In the genomic region with DNA sequence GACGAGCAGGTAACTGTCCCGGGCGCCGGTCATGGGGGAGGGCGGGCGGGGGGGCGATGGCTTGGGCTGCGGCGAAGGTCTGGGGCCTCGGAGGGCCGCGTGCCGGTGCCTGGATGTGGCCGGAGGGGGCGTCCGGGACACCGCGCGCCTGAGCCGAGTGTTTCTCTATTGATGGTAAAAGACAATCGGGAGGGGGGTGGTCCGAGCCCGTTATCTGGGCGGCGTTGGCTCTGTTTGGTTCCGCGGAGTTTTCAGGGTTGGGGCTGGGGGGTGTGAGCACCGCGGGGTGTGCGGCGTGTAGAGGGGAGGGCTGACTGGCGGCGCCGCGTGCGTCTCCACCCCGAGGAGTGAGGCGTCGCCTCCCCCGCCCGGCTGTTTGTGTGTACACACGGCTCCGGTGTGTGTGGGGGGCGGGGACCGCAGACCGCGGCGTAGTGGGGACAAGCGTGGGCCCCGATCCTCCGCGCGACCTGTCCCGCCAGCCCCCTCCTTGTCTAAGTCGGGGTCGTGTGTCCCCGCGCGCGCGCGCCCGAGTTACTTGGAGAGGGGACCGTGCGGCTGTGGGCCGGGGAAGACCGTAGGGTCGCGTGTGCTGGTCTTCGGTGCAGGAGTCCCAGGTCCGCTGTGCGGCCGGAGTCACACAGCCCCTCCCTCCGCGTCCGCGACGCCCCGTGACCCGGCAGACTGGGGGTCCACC, we compare ENCODE assay signal across 8 cellular contexts. TPM values are rescaled to one million over a fixed set of nuclear protein-coding genes. Genes with fewer than 3 reads are reported as not detected.
DNase-seq lines count a peak whose midpoint lies in the region; ATAC-seq and TF ChIP-seq lines count a peak whose summit lies in the region.

No MANE protein-coding gene starts in this region.

- peak; percentile 35 for ATAC-seq in HG03159 (IDR thresholded peaks at IDR 0.05; ENCODE audit: unreplicated experiment)

- H3K4me1 Mint-ChIP-seq in activated naive CD4-positive, alpha-beta T cell treated with anti-CD3 and anti-CD28 coated beads for 36 hours (ENCODE audit: low read depth): peaks cover 7% of the 10 kb centered on the region
- H3K4me1 Mint-ChIP-seq in neural crest cell: peaks cover 35% of the 10 kb centered on the region

- H3K27me3 ChIP-seq in uterus: no peaks in the 10 kb centered on the region

- no peaks in the 10 kb centered on the region for H3K36me3 Mint-ChIP-seq in activated naive CD4-positive, alpha-beta T cell treated with anti-CD3 and anti-CD28 coated beads for 36 hours (ENCODE audit: low read depth)
- no peaks in the 10 kb centered on the region for H3K36me3 Mint-ChIP-seq in neural crest cell (ENCODE audit: low read depth)

- peak overlapping the region; percentile 60 to 79 for H3K4me3 ChIP-seq in uterus

- H3K9me3 ChIP-seq in uterus: no peaks in the 10 kb centered on the region

- H3K36me3 ChIP-seq in uterus: no peaks in the 10 kb centered on the region

- peak in 1 of 2 donors; percentile 14 for TF ChIP-seq POLR2A in uterus (IDR thresholded peaks at IDR 0.05)

- peak overlapping the region; percentile 87 for H3K4me3 Mint-ChIP-seq in activated naive CD4-positive, alpha-beta T cell treated with anti-CD3 and anti-CD28 coated beads for 36 hours
- peak overlapping the region; percentile 98 for H3K4me3 Mint-ChIP-seq in neural crest cell

- H3K27me3 Mint-ChIP-seq in activated naive CD4-positive, alpha-beta T cell treated with anti-CD3 and anti-CD28 coated beads for 36 hours (ENCODE audit: low read depth): peaks cover 22% of the 10 kb centered on the region
- no peaks in the 10 kb centered on the region for H3K27me3 Mint-ChIP-seq in neural crest cell (ENCODE audit: low read depth)

- H3K27ac Mint-ChIP-seq in activated naive CD4-positive, alpha-beta T cell treated with anti-CD3 and anti-CD28 coated beads for 36 hours: no peak overlapping the region
- peak overlapping the region; percentile 71 for H3K27ac Mint-ChIP-seq in neural crest cell (ENCODE audit: unreplicated experiment)

- peak; percentile 35 for TF ChIP-seq CTCF in neural crest cell (conservative IDR thresholded peaks at IDR 0.05)
- TF ChIP-seq CTCF in uterus (IDR thresholded peaks at IDR 0.05): peak in 1 of 4 experiments; percentile 36

- CTCF ChIA-PET in activated naive CD4-positive, alpha-beta T cell treated with anti-CD3 and anti-CD28 coated beads for 36 hours (lab: Charles Lee): no interaction called here

- H3K4me1 ChIP-seq in uterus: peaks cover 0 to 4% of the 10 kb centered on the region in 2 donors

- DNase-seq in NCI-H1417 (lab: John Stamatoyannopoulos, UW) (peak; percentile 35 to 82 (median 73)), NCI-H1417 treated with DMSO at 0.1 percent for 48 hours (lab: John Stamatoyannopoulos, UW) (no peak), RKO (ENCODE audit: low spot score) (peak; percentile 68), germinal center (ENCODE audit: low spot score) (peak; percentile 31), neural crest cell (ENCODE audit: low read depth, low spot score) (peak; percentile 61), uterus (peak; percentile 63 to 65)
- peak; percentile 17 for DNase-seq in activated naive CD4-positive, alpha-beta T cell treated with anti-CD3 and anti-CD28 coated beads for 36 hours

- H3K9me3 Mint-ChIP-seq in activated naive CD4-positive, alpha-beta T cell treated with anti-CD3 and anti-CD28 coated beads for 36 hours: no peaks in the 10 kb centered on the region
- no peaks in the 10 kb centered on the region for H3K9me3 Mint-ChIP-seq in neural crest cell

- intact Hi-C loops in activated naive CD4-positive, alpha-beta T cell treated with anti-CD3 and anti-CD28 coated beads for 36 hours (cut with micrococcal nuclease): no loop called here
- intact Hi-C loops in uterus (cut with DNase I; ENCODE audit: low total_unique reads): no loop called here

- H3K27ac ChIP-seq in uterus: peak overlapping the region; percentile 87 to 93

RNA-seq across cellular contexts. Expression of gene CTIF, which starts 1.6 kb away (rescaled TPM):
- total RNA-seq in activated naive CD4-positive, alpha-beta T cell treated with anti-CD3 and anti-CD28 coated beads for 36 hours: 1 to 10 TPM; 3.6 to 4.1 TPM
- total RNA-seq in neural crest cell: 46.7 and 52.6 TPM in 2 replicates
- total RNA-seq in uterus: 10 to 100 TPM; 11.3 to 94.3 (median 48.0) TPM
